ENCODE assay signal across 12 cellular contexts in the genomic region with DNA sequence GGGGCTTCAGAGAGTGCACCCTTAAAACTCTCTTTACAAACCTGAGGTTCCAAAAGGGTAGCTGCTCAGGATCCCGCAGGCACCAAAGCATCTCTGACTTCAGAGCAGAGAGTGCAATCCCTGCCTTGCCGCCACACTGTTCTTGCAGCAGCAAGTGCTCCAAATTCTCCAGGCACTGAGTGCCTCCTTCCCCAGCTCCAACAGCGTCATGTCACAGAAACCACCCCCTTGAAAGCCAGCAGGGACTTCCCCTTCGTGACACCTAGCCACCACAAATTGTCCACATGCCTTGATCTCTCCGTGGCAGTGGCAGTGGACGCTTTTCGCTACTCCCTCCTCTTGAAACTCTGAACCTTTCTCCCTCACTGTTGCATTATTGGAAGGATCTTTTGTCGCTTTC. TPM values are rescaled to one million over a fixed set of nuclear protein-coding genes. Genes with fewer than 3 reads are reported as not detected.
DNase-seq lines count a peak whose midpoint lies in the region; ATAC-seq, FAIRE-seq and TF ChIP-seq lines count a peak whose summit lies in the region.
"Had no signal": no experiment of that assay in that cellular context is flagged by ENCODE, and none has a peak within 500 bp of the region (broad histone marks: within the 10 kb centered on the region; RNA-seq: fewer than 3 reads in every experiment).

No MANE protein-coding gene starts in this region.

- no CpG with 5 or more reads among the region's 8 CpGs for WGBS in H9 (ENCODE audit: extremely low coverage, insufficient read length, low lambda C conversion rate)
- 79% methylated on average over 8 of the region's 8 CpGs; no CpG with 5 or more reads in 1 of the 2 experiments for WGBS in H1 (ENCODE audit: extremely low coverage in 1 of 2, insufficient coverage in 1 of 2, insufficient read length in 1 of 2, insufficient replicate concordance in 2 of 2, low coverage in 1 of 2, low lambda C conversion rate in 2 of 2, missing lambda C conversion rate in 1 of 2), 2 experiments
- WGBS in trophoblast cell (ENCODE audit: extremely low coverage, insufficient coverage, insufficient read length) = no CpG with 5 or more reads among the region's 8 CpGs
- WGBS in SK-N-SH (ENCODE audit: low lambda C conversion rate) = 86% methylated on average over 7 of the region's 8 CpGs

- H3K4me3 ChIP-seq in Panc1 (ENCODE audit: low read depth in 2 of 2, low read length in 2 of 2) = no peak overlapping the region
- H3K4me3 ChIP-seq in H1 (ENCODE audit: extremely low read depth in 1 of 4, insufficient read depth in 2 of 4, low read depth in 3 of 4, low read length in 4 of 4) = no peak overlapping the region
- H3K4me3 ChIP-seq in trophoblast cell (ENCODE audit: low read depth, low read length) = no peak overlapping the region
- H3K4me3 ChIP-seq in SK-N-SH (ENCODE audit: low read depth in 2 of 2, low read length in 1 of 2) = no peak overlapping the region
- H3K4me3 ChIP-seq: upper lobe of left lung had no signal

- intact Hi-C loops in Panc1 (cut with micrococcal nuclease; ENCODE audit: unreplicated experiment) = loop anchor here (5.0 kb wide), 1 partner anchor 40 kb away; a partner anchor contains a TSS

- peaks cover 3% of the 10 kb centered on the region for H3K36me3 ChIP-seq in Panc1 (ENCODE audit: control insufficient read depth, insufficient read depth, low read length)
- no peaks in the 10 kb centered on the region for H3K36me3 ChIP-seq in H1 (ENCODE audit: control insufficient read depth in 2 of 4, insufficient read depth in 4 of 4, low read length in 3 of 4)
- peaks cover 5 to 7% of the 10 kb centered on the region in 2 experiments for H3K36me3 ChIP-seq in trophoblast cell (ENCODE audit: control insufficient read depth in 1 of 2, insufficient read depth in 2 of 2, low read length in 2 of 2)
- peaks cover 7 to 32% of the 10 kb centered on the region in 2 experiments for H3K36me3 ChIP-seq in SK-N-SH (replicated peaks in 1 of 2; ENCODE audit: control insufficient read depth in 1 of 2, insufficient read depth in 2 of 2, low read length in 1 of 2)
- H3K36me3 ChIP-seq: upper lobe of left lung, WERI-Rb-1 had no signal

- TF ChIP-seq EP300 in H1 (IDR thresholded peaks at IDR 0.05; ENCODE audit: borderline replicate concordance in 1 of 2, low read depth in 2 of 2, low read length in 2 of 2) = no peak
- no peak for TF ChIP-seq EP300 in SK-N-SH (IDR thresholded peaks at IDR 0.05; ENCODE audit: borderline replicate concordance in 1 of 2, low read depth in 1 of 2, low read length in 1 of 2)

- peaks cover 32 to 40% of the 10 kb centered on the region in 2 experiments for H3K4me1 Mint-ChIP-seq in H9
- peaks cover 31% of the 10 kb centered on the region for H3K4me1 Mint-ChIP-seq in glutamatergic neuron (ENCODE audit: low read depth, unreplicated experiment)

- no peaks in the 10 kb centered on the region for H3K27me3 ChIP-seq in H9 (ENCODE audit: insufficient read depth, low read length)
- H3K27me3 ChIP-seq in Panc1 (ENCODE audit: control insufficient read depth, insufficient read depth, low read length) = no peaks in the 10 kb centered on the region
- no peaks in the 10 kb centered on the region for H3K27me3 ChIP-seq in H1 (replicated peaks in 1 of 4; ENCODE audit: control insufficient read depth in 3 of 4, extremely low read depth in 1 of 4, insufficient read depth in 3 of 4, low read length in 3 of 4)
- H3K27me3 ChIP-seq in trophoblast cell (ENCODE audit: insufficient read depth, low read length) = no peaks in the 10 kb centered on the region
- H3K27me3 ChIP-seq in SK-N-SH (ENCODE audit: insufficient read depth) = no peaks in the 10 kb centered on the region
- H3K27me3 ChIP-seq: upper lobe of left lung had no signal

- in situ Hi-C loops in Panc1 (cut with HindIII; ENCODE audit: low pct_unique_long_range_greater_than_20kb, low sequenced_read_pairs) = no loop called here

- no TSS peak for BruUV-seq in Panc1 (replicated peaks; lab: Mats Ljungman, UMichigan)

- H2BK5ac ChIP-seq in H9 (ENCODE audit: insufficient read length, low read length) = no peak overlapping the region
- H2BK5ac ChIP-seq in H1 (ENCODE audit: low read depth, low read length) = no peak overlapping the region
- H2BK5ac ChIP-seq in trophoblast cell (ENCODE audit: low read depth, low read length, poor library complexity) = peak overlapping the region; percentile 49

- H3K4me3 Mint-ChIP-seq in H9 = no peak overlapping the region
- no peak overlapping the region for H3K4me3 Mint-ChIP-seq in glutamatergic neuron (ENCODE audit: unreplicated experiment)

- H3K27ac Mint-ChIP-seq in H9 (peak overlapping the region in 2 of 3 experiments; percentile 31 to 52; a peak in 1 of 7 replicates), glutamatergic neuron (ENCODE audit: unreplicated experiment) (no peak overlapping the region)

- H3K23ac ChIP-seq in H9 (ENCODE audit: insufficient read length, low read depth, low read length) (no peak overlapping the region), H1 (ENCODE audit: insufficient read length) (no peak overlapping the region), trophoblast cell (ENCODE audit: low read length) (no peak overlapping the region)

- H3K14ac ChIP-seq in H9 (ENCODE audit: insufficient read depth, low read length) (no peak overlapping the region; the same call in 1 of the 2 replicates), H1 (ENCODE audit: insufficient read length) (no peak overlapping the region), trophoblast cell (ENCODE audit: low read length) (peak overlapping the region; percentile 68)

- no peaks in the 10 kb centered on the region for H3K9me3 Mint-ChIP-seq in H9
- peaks cover 10% of the 10 kb centered on the region for H3K9me3 Mint-ChIP-seq in glutamatergic neuron (ENCODE audit: unreplicated experiment)

- no peak overlapping the region for H4K12ac ChIP-seq in trophoblast cell (ENCODE audit: low read depth, low read length)

- H4K5ac ChIP-seq in H9 (ENCODE audit: insufficient read length, low read depth, low read length) (no peak overlapping the region), H1 (ENCODE audit: insufficient read length, low read depth, low read length) (no peak overlapping the region)

- no peaks in the 10 kb centered on the region for H3K9me2 ChIP-seq in SK-N-SH

- no peaks in the 10 kb centered on the region for H3K23me2 ChIP-seq in H9 (ENCODE audit: insufficient read length, low read depth, low read length, poor library complexity, severe bottlenecking)
- no peaks in the 10 kb centered on the region for H3K23me2 ChIP-seq in H1 (ENCODE audit: low read depth, low read length)

- no peak overlapping the region for H4K8ac ChIP-seq in H9 (replicated peaks; ENCODE audit: insufficient read length, low read depth, low read length)
- H4K8ac ChIP-seq in H1 (ENCODE audit: extremely low read depth, insufficient read depth, low read length) = no peak overlapping the region
- peak overlapping the region; percentile 39 for H4K8ac ChIP-seq in trophoblast cell (ENCODE audit: low read depth, low read length)

- TF ChIP-seq CTCF in H9 (conservative IDR thresholded peaks at IDR 0.05) (no peak), Panc1 (IDR thresholded peaks at IDR 0.05) (no peak), H1 (IDR thresholded peaks at IDR 0.05; ENCODE audit: control extremely low read depth in 1 of 3, insufficient read depth in 1 of 3, low read depth in 1 of 3, low read length in 3 of 3) (no peak), SK-N-SH (IDR thresholded peaks at IDR 0.05) (no peak), glutamatergic neuron (IDR thresholded peaks at IDR 0.05; ENCODE audit: partially characterized antibody, unreplicated experiment) (no peak)

- no peak overlapping the region for H2AFZ ChIP-seq in H9 (ENCODE audit: low read length)
- no peak overlapping the region for H2AFZ ChIP-seq in H1 (ENCODE audit: low read length)
- no peak overlapping the region for H2AFZ ChIP-seq in trophoblast cell (ENCODE audit: insufficient read depth, low read length, poor library complexity)
- H2AFZ ChIP-seq in SK-N-SH (ENCODE audit: low read depth) = no peak overlapping the region

- no peak for ATAC-seq in Panc1
- no peak for ATAC-seq in GM18511 (IDR thresholded peaks at IDR 0.05; ENCODE audit: unreplicated experiment)
- no peak for ATAC-seq in GM19397 (IDR thresholded peaks at IDR 0.05; ENCODE audit: unreplicated experiment)

- H3K27ac ChIP-seq in H9 (ENCODE audit: insufficient read length, low read depth, low read length) (no peak overlapping the region), Panc1 (ENCODE audit: low read length) (peak overlapping the region; percentile 100), H1 (ENCODE audit: low read depth, low read length) (no peak overlapping the region), trophoblast cell (ENCODE audit: low read depth, low read length) (peak overlapping the region; percentile 46), SK-N-SH (ENCODE audit: low read depth in 2 of 2, low read length in 1 of 2) (peak overlapping the region in 1 of 2 experiments; percentile 97; a peak in 1 of 4 replicates)
- H3K27ac ChIP-seq: WERI-Rb-1 had no signal

- TF ChIP-seq POLR2A in H1 (IDR thresholded peaks at IDR 0.05; ENCODE audit: control extremely low read depth in 1 of 2, low read depth in 2 of 2, low read length in 2 of 2) = no peak

- H3K9ac ChIP-seq in H9 (ENCODE audit: extremely low read depth, insufficient read length, low read length) (no peak overlapping the region), H1 (replicated peaks in 1 of 4; ENCODE audit: extremely low read depth in 1 of 4, low read depth in 3 of 4, low read length in 3 of 4) (no peak overlapping the region), trophoblast cell (ENCODE audit: low read length) (no peak overlapping the region), SK-N-SH (no peak overlapping the region)

- no peak overlapping the region for H3T11ph ChIP-seq in H9 (ENCODE audit: low read length)

- no peaks in the 10 kb centered on the region for H4K20me1 ChIP-seq in H9 (ENCODE audit: control insufficient read depth, insufficient read depth, insufficient read length)
- no peaks in the 10 kb centered on the region for H4K20me1 ChIP-seq in H1 (replicated peaks in 1 of 2; ENCODE audit: control insufficient read depth in 1 of 2, insufficient read depth in 2 of 2, low read length in 2 of 2)
- no peaks in the 10 kb centered on the region for H4K20me1 ChIP-seq in SK-N-SH (ENCODE audit: insufficient read depth)

- H3K79me2 ChIP-seq in H9 (ENCODE audit: insufficient read depth, low read length) (no peaks in the 10 kb centered on the region), H1 (ENCODE audit: control insufficient read depth in 1 of 2, insufficient read depth in 2 of 2, low read length in 2 of 2) (no peaks in the 10 kb centered on the region), trophoblast cell (ENCODE audit: control insufficient read depth, insufficient read depth, low read length, poor library complexity) (peaks cover 37% of the 10 kb centered on the region), SK-N-SH (ENCODE audit: insufficient read depth) (peaks cover 97% of the 10 kb centered on the region)

- H3K9me3 ChIP-seq in H9 (ENCODE audit: control insufficient read depth, low read depth, low read length) (no peaks in the 10 kb centered on the region), Panc1 (ENCODE audit: control insufficient read depth, insufficient read depth, low read depth, low read length) (no peaks in the 10 kb centered on the region), H1 (ENCODE audit: insufficient read depth in 2 of 2, low read depth in 1 of 2, low read length in 1 of 2) (no peaks in the 10 kb centered on the region), trophoblast cell (ENCODE audit: insufficient read depth, low read depth, low read length) (no peaks in the 10 kb centered on the region), SK-N-SH (no peaks in the 10 kb centered on the region)
- H3K9me3 ChIP-seq: upper lobe of left lung had no signal

- H3K4me1 ChIP-seq in H9 (ENCODE audit: insufficient read depth, low read length) = peaks cover 6% of the 10 kb centered on the region; the same call in 1 of the 2 replicates
- H3K4me1 ChIP-seq in Panc1 (ENCODE audit: control insufficient read depth, insufficient read depth, low read length) = peaks cover 94% of the 10 kb centered on the region
- peaks cover 9 to 16% (median 12%) of the 10 kb centered on the region in 4 experiments for H3K4me1 ChIP-seq in H1 (replicated peaks in 1 of 4; ENCODE audit: control insufficient read depth in 3 of 4, insufficient read depth in 4 of 4, low read length in 3 of 4)
- peaks cover 43% of the 10 kb centered on the region in 2 experiments for H3K4me1 ChIP-seq in trophoblast cell (ENCODE audit: control insufficient read depth in 1 of 2, insufficient read depth in 2 of 2, low read length in 2 of 2)
- H3K4me1 ChIP-seq in SK-N-SH (ENCODE audit: control insufficient read depth in 1 of 2, insufficient read depth in 2 of 2, low read depth in 1 of 2, low read length in 1 of 2) = peaks cover 38 to 44% of the 10 kb centered on the region in 2 experiments

- POLR2A ChIA-PET in Panc1 (lab: Charles Lee) (interaction anchor here (1.4 kb wide), 1 partner anchor 38 kb away, joined by 20 read pairs; no protein-coding TSS in a partner anchor), H1 (lab: Charles Lee; ENCODE audit: partially characterized antibody) (no interaction called here), SK-N-SH (lab: Yijun Ruan, JAX) (no interaction called here)

- H3K36me3 Mint-ChIP-seq in H9 (ENCODE audit: insufficient read depth in 1 of 3, low read depth in 3 of 3) = no peaks in the 10 kb centered on the region
- peaks cover 4% of the 10 kb centered on the region for H3K36me3 Mint-ChIP-seq in glutamatergic neuron (ENCODE audit: unreplicated experiment)

- FAIRE-seq in H1 (lab: Jason Lieb, UNC) = no peak

- H3K27me3 Mint-ChIP-seq in H9 (ENCODE audit: low read depth) (peaks cover 33% of the 10 kb centered on the region), glutamatergic neuron (ENCODE audit: unreplicated experiment) (peaks cover 5% of the 10 kb centered on the region)

- peaks cover 51% of the 10 kb centered on the region for H3F3A ChIP-seq in SK-N-SH (replicated peaks; ENCODE audit: insufficient read depth)

- H4K91ac ChIP-seq in H9 (ENCODE audit: insufficient read length, low read depth, low read length) (no peak overlapping the region), H1 (replicated peaks; ENCODE audit: insufficient read length, low read length) (no peak overlapping the region), trophoblast cell (ENCODE audit: low read depth, low read length) (peak overlapping the region; percentile 25)

- H3K56ac ChIP-seq in H9 (ENCODE audit: insufficient read length, low read depth, low read length) = no peak overlapping the region
- no peak overlapping the region for H3K56ac ChIP-seq in H1 (replicated peaks; ENCODE audit: insufficient read length, low read depth, low read length)

- H2BK120ac ChIP-seq in H9 (ENCODE audit: low read depth, low read length, poor library complexity, severe bottlenecking) (no peak overlapping the region), H1 (replicated peaks; ENCODE audit: low read depth, low read length) (no peak overlapping the region), trophoblast cell (ENCODE audit: insufficient read depth, low read length, poor library complexity) (peak overlapping the region; percentile 26)

- no peaks in the 10 kb centered on the region for H3K79me1 ChIP-seq in H9 (ENCODE audit: insufficient read depth, low read depth, low read length, poor library complexity, severe bottlenecking)
- H3K79me1 ChIP-seq in H1 (ENCODE audit: low read depth, low read length) = no peaks in the 10 kb centered on the region
- peaks cover 45% of the 10 kb centered on the region for H3K79me1 ChIP-seq in trophoblast cell (ENCODE audit: low read length)

- TF ChIP-seq RAD21 in H1 (IDR thresholded peaks at IDR 0.05 in 1 of 2, conservative IDR thresholded peaks at IDR 0.05 in 1 of 2; ENCODE audit: low read depth in 2 of 2, low read length in 2 of 2) (no peak), SK-N-SH (IDR thresholded peaks at IDR 0.05; ENCODE audit: low read length) (no peak)

- DNase-seq in H9 (no peak), Panc1 (ENCODE audit: low read depth, low spot score) (no peak), H1 (ENCODE audit: low read depth in 1 of 2, low spot score in 2 of 2) (peak in 1 of 2 experiments; percentile 39), trophoblast cell (peak in 1 of 2 donors; percentile 51), SK-N-SH (no peak), glutamatergic neuron (no peak)
- DNase-seq: NCI-H2081; stimulated activated CD4-positive, alpha-beta T cell treated with anti-CD3 and anti-CD28 coated beads, Interleukin-2, amount 100 ng/mL, for 24 hours; WERI-Rb-1 had no signal

- H2BK20ac ChIP-seq in H9 (ENCODE audit: low read depth, low read length, poor library complexity, severe bottlenecking) = no peak overlapping the region
- H2BK20ac ChIP-seq in H1 (ENCODE audit: low read length) = no peak overlapping the region

- no peak overlapping the region for H2BK15ac ChIP-seq in H9 (ENCODE audit: low read depth, low read length)
- 0 out of 2 replicates have a peak overlapping the region, but pooled peaks have one; percentile 18 for H2BK15ac ChIP-seq in H1 (ENCODE audit: low read length)

- CTCF ChIA-PET in Panc1 (lab: Charles Lee) (interaction anchor here (0.6 kb wide), 1 partner anchor 111 kb away, joined by 4 read pairs; no protein-coding TSS in a partner anchor), H1 (lab: Charles Lee; ENCODE audit: partially characterized antibody) (interaction anchor here (0.7 kb wide), 1 partner anchor 105 kb away, joined by 5 read pairs; no protein-coding TSS in a partner anchor), SK-N-SH (lab: Yijun Ruan, JAX) (interaction anchor here (0.6 kb wide), 1 partner anchor 1424 kb away, joined by 4 read pairs; no protein-coding TSS in a partner anchor)

- H3K4ac ChIP-seq in H9 (ENCODE audit: low read depth, low read length) = no peak overlapping the region
- no peak overlapping the region for H3K4ac ChIP-seq in H1 (replicated peaks; ENCODE audit: insufficient read length, low read depth, low read length)
- H3K4ac ChIP-seq in trophoblast cell (ENCODE audit: low read depth, low read length) = peak overlapping the region; percentile 28

- H2AK5ac ChIP-seq in H9 (ENCODE audit: insufficient read length, low read length) (no peak overlapping the region), H1 (ENCODE audit: low read depth, low read length) (no peak overlapping the region), trophoblast cell (ENCODE audit: low read length) (no peak overlapping the region)

- H2BK12ac ChIP-seq in H9 (ENCODE audit: insufficient read length, low read depth, low read length) (no peak overlapping the region), H1 (ENCODE audit: low read depth, low read length) (peak overlapping the region; percentile 12; the same call in 1 of the 2 replicates), trophoblast cell (ENCODE audit: low read length) (peak overlapping the region; percentile 33)

- H3K4me2 ChIP-seq in H9 (ENCODE audit: insufficient read depth, insufficient read length, low read length) (no peak overlapping the region), H1 (ENCODE audit: insufficient read depth in 1 of 2, low read depth in 2 of 2, low read length in 2 of 2) (no peak overlapping the region), trophoblast cell (ENCODE audit: low read length) (no peak overlapping the region), SK-N-SH (no peak overlapping the region)

- H3K18ac ChIP-seq in H9 (ENCODE audit: insufficient read length, low read depth, low read length) (no peak overlapping the region), H1 (ENCODE audit: extremely low read depth, low read length) (no peak overlapping the region; the same call in 1 of the 2 replicates), trophoblast cell (ENCODE audit: low read length) (peak overlapping the region; percentile 28)

RNA-seq across cellular contexts. Expression of a gene that starts 39.9 kb away (rescaled TPM):
- total RNA-seq in H9 (2021) = 0.17 and 0.22 TPM in 2 replicates
- 103 TPM for total RNA-seq in Panc1 (2021; ENCODE audit: unreplicated experiment)
- 42.3 TPM for polyA plus RNA-seq in Panc1 (2012; ENCODE audit: insufficient read length)
- total RNA-seq in H1 (2021; fragmentation: NEBNext Ultra II Directional; extraction: Animal tissue kit (Norgen Biotek cat#: 25700)) = 2.6 and 3.2 TPM in 2 replicates
- polyA plus RNA-seq in H1 (2011; rRNA removed) = 0.67 and 1.0 TPM in 2 replicates
- polyA plus RNA-seq in H1 (2011; cell fraction: cytosol; rRNA removed) = 1.4 TPM
- polyA plus RNA-seq in H1 (2011; cell fraction: nucleus; rRNA removed) = 3.2 TPM
- polyA plus RNA-seq in H1 (2012, experiment 1 of 2) = 1.0 to 2.2 TPM (median 1.4 TPM) in 4 replicates
- 0.76 TPM for polyA plus RNA-seq in H1 (2012, experiment 2 of 2)
- 2.4 TPM for polyA plus RNA-seq in H1 (2013, experiment 1 of 2)
- polyA plus RNA-seq in H1 (2013, experiment 2 of 2) = 2.2 TPM
- 7.9 and 10.9 TPM in 2 replicates for polyA minus RNA-seq in H1 (2011; rRNA and poly(A)+ RNA removed)
- polyA minus RNA-seq in H1 (2011; cell fraction: cytosol; rRNA and poly(A)+ RNA removed) = 1.9 TPM
- 4.6 TPM for polyA minus RNA-seq in H1 (2011; cell fraction: nucleus; rRNA and poly(A)+ RNA removed)
- 173 and 175 TPM in 2 replicates for polyA plus RNA-seq in trophoblast cell (2013)
- polyA plus RNA-seq in SK-N-SH (2012; rRNA removed) = 24.5 and 27.9 TPM in 2 replicates
- polyA plus RNA-seq in SK-N-SH (2012; cell fraction: cytosol; rRNA removed) = 38.4 and 46.6 TPM in 2 replicates
- 21.4 and 39.6 TPM in 2 replicates for polyA plus RNA-seq in SK-N-SH (2012; cell fraction: nucleus; rRNA removed)
- 12.4 TPM for total RNA-seq in glutamatergic neuron (ENCODE audit: unreplicated experiment)

Comparison
In these comparisons a context has a peak if more than half of its experiments do, and no peak if none do; other contexts are left out.
1. H3K27ac ChIP-seq: peak in Panc1 (single experiment) and trophoblast cell (single experiment); none in H9 (single experiment) and H1 (single experiment).